19 cellular contexts compared by ENCODE assay signal in genomic region chr4:16852168-16852567, GRCh38.
"Had no signal": no experiment of that assay in that cellular context is flagged by ENCODE, and none has a peak within 500 bp of the region (broad histone marks: within the 10 kb centered on the region; RNA-seq: fewer than 3 reads in every experiment).

No MANE protein-coding gene starts in this region.

- H3K27ac Mint-ChIP-seq: dendritic cell treated with granulocyte-macrophage colony-stimulating factor and Interleukin-4, amounts not matched to agents 40 ng/mL and 50 ng/mL, for 4 days; natural killer cell treated with Interleukin-12 subunit alpha and Interleukin-12 subunit beta and Interleukin-15 and Interleukin-18, amount 100 ng/mL, for 72 hours; neural progenitor cell; type B pancreatic cell had no signal

- H3K9me3 ChIP-seq: esophagus muscularis mucosa, ovary, right atrium auricular region had no signal

- DNase-seq: cerebellar nuclear complex; effector CD8-positive, alpha-beta T cell; foreskin fibroblast; hypothalamus; kidney glomerular epithelial cell; mesenchymal stem cell; midbrain; nucleus accumbens; ovary; small intestine; stimulated activated CD4-positive, alpha-beta T cell treated with anti-CD3 and anti-CD28 coated beads, Interleukin-12 subunit alpha, Interleukin-12 subunit beta, amount 100 ng/mL, for 4 hours; stimulated activated naive CD4-positive, alpha-beta T cell treated with Interleukin-2 at 50 U/mL for 16 hours had no signal

- H3K36me3 ChIP-seq: esophagus muscularis mucosa, neural progenitor cell, ovary, right atrium auricular region had no signal

- H3K4me3 Mint-ChIP-seq: dendritic cell treated with granulocyte-macrophage colony-stimulating factor and Interleukin-4, amounts not matched to agents 40 ng/mL and 50 ng/mL, for 4 days; natural killer cell treated with Interleukin-12 subunit alpha and Interleukin-12 subunit beta and Interleukin-15 and Interleukin-18, amount 100 ng/mL, for 72 hours; neural progenitor cell; type B pancreatic cell had no signal

- ATAC-seq: natural killer cell treated with Interleukin-12 subunit alpha and Interleukin-12 subunit beta and Interleukin-15 and Interleukin-18, amount 100 ng/mL, for 72 hours had no signal

- H3K4me2 ChIP-seq: neural progenitor cell had no signal

- H3K27ac ChIP-seq: epithelial cell of prostate, esophagus muscularis mucosa, neural progenitor cell, ovary, right atrium auricular region had no signal

- H3K27me3 ChIP-seq: esophagus muscularis mucosa, neural progenitor cell, ovary, right atrium auricular region had no signal

- H3K9me3 Mint-ChIP-seq: dendritic cell treated with granulocyte-macrophage colony-stimulating factor and Interleukin-4, amounts not matched to agents 40 ng/mL and 50 ng/mL, for 4 days; natural killer cell treated with Interleukin-12 subunit alpha and Interleukin-12 subunit beta and Interleukin-15 and Interleukin-18, amount 100 ng/mL, for 72 hours; type B pancreatic cell had no signal

- H2AFZ ChIP-seq: neural progenitor cell had no signal

- H3K36me3 Mint-ChIP-seq: natural killer cell treated with Interleukin-12 subunit alpha and Interleukin-12 subunit beta and Interleukin-15 and Interleukin-18, amount 100 ng/mL, for 72 hours; type B pancreatic cell had no signal

- H3K4me1 ChIP-seq: neural progenitor cell, right atrium auricular region had no signal

- H3K27me3 Mint-ChIP-seq: natural killer cell treated with Interleukin-12 subunit alpha and Interleukin-12 subunit beta and Interleukin-15 and Interleukin-18, amount 100 ng/mL, for 72 hours; type B pancreatic cell had no signal

- H3K4me3 ChIP-seq: esophagus muscularis mucosa, neural progenitor cell, ovary, right atrium auricular region had no signal
